In genomic region chr7:64562621-64563275, GRCh38 we compare ENCODE assay signal across 1 cellular context.
TF ChIP-seq lines count a peak whose summit lies in the region.

Gene ZNF680, minus strand, starts transcription at chr7:64563071. Its CDS starts 117 bp downstream, at chr7:64562954.

TF ChIP-seq in HepG2, 621 proteins besides CTCF, POLR2A, EP300 and RAD21 (continued from another document and continues in another):
- TF ChIP-seq GLMP (CRISPR knock-in tag; IDR thresholded peaks at IDR 0.05; ENCODE audit: borderline replicate concordance) (no peak), ERF (CRISPR knock-in tag; IDR thresholded peaks at IDR 0.05) (peak; percentile 30; the same call in 1 of the 2 replicates), MYPOP (CRISPR knock-in tag; IDR thresholded peaks at IDR 0.05) (peak; percentile 70; the same call in 1 of the 2 replicates), PAF1 (CRISPR knock-in tag; IDR thresholded peaks at IDR 0.05) (no peak), ZNF878 (CRISPR knock-in tag; IDR thresholded peaks at IDR 0.05) (0 out of 2 replicates have a peak, but pooled peaks have one; percentile 21), SUZ12 (IDR thresholded peaks at IDR 0.05; ENCODE audit: low read depth, low read length) (no peak), ZFX (CRISPR knock-in tag; IDR thresholded peaks at IDR 0.05; ENCODE audit: low read depth) (peak; percentile 86), JUN (CRISPR knock-in tag; IDR thresholded peaks at IDR 0.05) (no peak), ZNF18 (CRISPR knock-in tag; IDR thresholded peaks at IDR 0.05; ENCODE audit: insufficient replicate concordance) (peak; percentile 34), KLF6 (CRISPR knock-in tag; IDR thresholded peaks at IDR 0.05) (no peak), KAT8 (CRISPR knock-in tag; IDR thresholded peaks at IDR 0.05) (peak; percentile 75; the same call in 1 of the 2 replicates), ZNF317 (CRISPR knock-in tag; IDR thresholded peaks at IDR 0.05) (no peak; the same call in 1 of the 2 replicates), GATAD1 (CRISPR knock-in tag; IDR thresholded peaks at IDR 0.05) (peak; percentile 73), ZBTB4 (CRISPR knock-in tag; IDR thresholded peaks at IDR 0.05; ENCODE audit: borderline replicate concordance) (no peak), BORCS8-MEF2B (CRISPR knock-in tag; IDR thresholded peaks at IDR 0.05) (no peak), ZNF17 (CRISPR knock-in tag; IDR thresholded peaks at IDR 0.05) (no peak), ZFP37 (CRISPR knock-in tag; IDR thresholded peaks at IDR 0.05; ENCODE audit: borderline replicate concordance) (no peak), ZNF891 (CRISPR knock-in tag; IDR thresholded peaks at IDR 0.05) (no peak; the same call in 1 of the 2 replicates), SALL2 (CRISPR knock-in tag; IDR thresholded peaks at IDR 0.05) (no peak), ZNF770 (CRISPR knock-in tag; IDR thresholded peaks at IDR 0.05) (peak; percentile 84), ZFP91 (CRISPR knock-in tag; IDR thresholded peaks at IDR 0.05; ENCODE audit: borderline replicate concordance) (peak; percentile 58; the same call in 1 of the 2 replicates), MED1 (CRISPR knock-in tag; IDR thresholded peaks at IDR 0.05) (peak; percentile 18; the same call in 1 of the 2 replicates), ZBTB21 (CRISPR knock-in tag; IDR thresholded peaks at IDR 0.05) (no peak), FOXP4 (CRISPR knock-in tag; IDR thresholded peaks at IDR 0.05) (0 out of 2 replicates have a peak, but pooled peaks have one; percentile 16), ZNF451 (CRISPR knock-in tag; IDR thresholded peaks at IDR 0.05) (0 out of 2 replicates have a peak, but pooled peaks have one; percentile 59), KDM5B (CRISPR knock-in tag; IDR thresholded peaks at IDR 0.05; ENCODE audit: borderline replicate concordance) (peak; percentile 57; the same call in 1 of the 2 replicates), CC2D1A (CRISPR knock-in tag; IDR thresholded peaks at IDR 0.05) (no peak), ZNF512 (CRISPR knock-in tag; IDR thresholded peaks at IDR 0.05) (no peak), HIVEP1 (CRISPR knock-in tag; IDR thresholded peaks at IDR 0.05) (0 out of 2 replicates have a peak, but pooled peaks have one; percentile 46), DMAP1 (CRISPR knock-in tag; IDR thresholded peaks at IDR 0.05) (peak; percentile 68), RCOR2 (CRISPR knock-in tag; IDR thresholded peaks at IDR 0.05) (no peak), ZFP36L1 (CRISPR knock-in tag; IDR thresholded peaks at IDR 0.05) (0 out of 2 replicates have a peak, but pooled peaks have one; percentile 32), RXRA (CRISPR knock-in tag; IDR thresholded peaks at IDR 0.05) (peak; percentile 34; the same call in 1 of the 2 replicates), IKZF5 (CRISPR knock-in tag; IDR thresholded peaks at IDR 0.05) (no peak), SOX6 (IDR thresholded peaks at IDR 0.05) (no peak), SOX6 (CRISPR knock-in tag; IDR thresholded peaks at IDR 0.05) (0 out of 2 replicates have a peak, but pooled peaks have one; percentile 34), RBFOX2 (IDR thresholded peaks at IDR 0.05; ENCODE audit: low read depth, low read length) (peak; percentile 62), ZBTB37 (CRISPR knock-in tag; IDR thresholded peaks at IDR 0.05) (no peak), KMT2A (CRISPR knock-in tag; IDR thresholded peaks at IDR 0.05) (peak; percentile 89), ASH2L (IDR thresholded peaks at IDR 0.05; ENCODE audit: insufficient read length, low read depth, low read length) (peak; percentile 81)
